1 cellular context compared by ENCODE assay signal in genomic region chr10:73771722-73772279, GRCh38.
TF ChIP-seq lines count a peak whose summit lies in the region.

No MANE protein-coding gene starts in this region.

TF ChIP-seq in IMR-90, 13 proteins besides CTCF, POLR2A, EP300 and RAD21:
- no peak for TF ChIP-seq SMC3 (IDR thresholded peaks at IDR 0.05; ENCODE audit: low read depth, low read length)
- TF ChIP-seq BHLHE40 (IDR thresholded peaks at IDR 0.05; ENCODE audit: low read depth, low read length) = peak; percentile 7; the same call in 1 of the 2 replicates
- TF ChIP-seq FOS (IDR thresholded peaks at IDR 0.05; ENCODE audit: low read depth, low read length) = no peak
- TF ChIP-seq RCOR1 (IDR thresholded peaks at IDR 0.05; ENCODE audit: insufficient replicate concordance, low read length) = no peak
- TF ChIP-seq MAFK (IDR thresholded peaks at IDR 0.05; ENCODE audit: low read depth, low read length) = no peak
- no peak for TF ChIP-seq CHD1 (IDR thresholded peaks at IDR 0.05; ENCODE audit: low read depth, low read length)
- no peak for TF ChIP-seq MAZ (IDR thresholded peaks at IDR 0.05; ENCODE audit: borderline replicate concordance, low read depth, low read length)
- TF ChIP-seq USF2 (IDR thresholded peaks at IDR 0.05; ENCODE audit: low read depth, low read length) = peak; percentile 66
- no peak for TF ChIP-seq NFE2L2 (IDR thresholded peaks at IDR 0.05; ENCODE audit: low read depth, low read length)
- TF ChIP-seq, protein P1, sequence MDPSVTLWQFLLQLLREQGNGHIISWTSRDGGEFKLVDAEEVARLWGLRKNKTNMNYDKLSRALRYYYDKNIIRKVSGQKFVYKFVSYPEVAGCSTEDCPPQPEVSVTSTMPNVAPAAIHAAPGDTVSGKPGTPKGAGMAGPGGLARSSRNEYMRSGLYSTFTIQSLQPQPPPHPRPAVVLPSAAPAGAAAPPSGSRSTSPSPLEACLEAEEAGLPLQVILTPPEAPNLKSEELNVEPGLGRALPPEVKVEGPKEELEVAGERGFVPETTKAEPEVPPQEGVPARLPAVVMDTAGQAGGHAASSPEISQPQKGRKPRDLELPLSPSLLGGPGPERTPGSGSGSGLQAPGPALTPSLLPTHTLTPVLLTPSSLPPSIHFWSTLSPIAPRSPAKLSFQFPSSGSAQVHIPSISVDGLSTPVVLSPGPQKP (IDR thresholded peaks at IDR 0.05; ENCODE audit: borderline replicate concordance, low read depth, low read length) = no peak
- no peak; the same call in 1 of the 2 replicates for TF ChIP-seq MXI1 (IDR thresholded peaks at IDR 0.05; ENCODE audit: borderline replicate concordance, low read depth, low read length)
